In genomic region chr19:46373573-46374359, GRCh38 we compare ENCODE assay signal across 8 cellular contexts. TPM values are rescaled to one million over a fixed set of nuclear protein-coding genes. Genes with fewer than 3 reads are reported as not detected.
DNase-seq lines count a peak whose midpoint lies in the region; ATAC-seq and TF ChIP-seq lines count a peak whose summit lies in the region.

No MANE protein-coding gene starts in this region.

- POLR2A ChIA-PET in GM10248 (lab: Yijun Ruan, JAX) = no interaction called here

- intact Hi-C loops in lower lobe of right lung (cut with DNase I) = no loop called here

- H3K36me3 ChIP-seq in DND-41 (ENCODE audit: insufficient read depth, low read length) (peaks cover 82% of the 10 kb centered on the region), lower lobe of right lung (peaks cover 49% of the 10 kb centered on the region)

- H3K27ac ChIP-seq in DND-41 (ENCODE audit: low read length) (peak overlapping the region; percentile 28; the same call in 1 of the 2 replicates), coronary artery (peak overlapping the region; percentile 51 to 74), lower lobe of right lung (peak overlapping the region; percentile 54)

- H2AFZ ChIP-seq in DND-41 (ENCODE audit: low read depth, low read length) = no peak overlapping the region

- no peak for TF ChIP-seq CTCF in DND-41 (IDR thresholded peaks at IDR 0.05; ENCODE audit: borderline replicate concordance, extremely low read depth, low read length, poor library complexity, severe bottlenecking)
- no peak for TF ChIP-seq CTCF in coronary artery (IDR thresholded peaks at IDR 0.05)
- TF ChIP-seq CTCF in lower lobe of right lung (IDR thresholded peaks at IDR 0.05) = no peak
- no peak for TF ChIP-seq CTCF in GM10248 (IDR thresholded peaks at IDR 0.05; ENCODE audit: control extremely low read depth, extremely low read depth, low read depth, missing control alignments)
- TF ChIP-seq CTCF in nephron progenitor cell (IDR thresholded peaks at IDR 0.05) = no peak

- no peak overlapping the region for H3K4me3 Mint-ChIP-seq in nephron progenitor cell

- peak; percentile 48; the same call in 2 of the 3 replicates for ATAC-seq in DND-41 (ENCODE audit: insufficient read depth, low read depth)
- ATAC-seq in lower lobe of right lung = peak; percentile 91 to 92
- ATAC-seq in GM18511 (IDR thresholded peaks at IDR 0.05; ENCODE audit: unreplicated experiment) = no peak

- H3K27me3 Mint-ChIP-seq in nephron progenitor cell (ENCODE audit: low read depth, poor library complexity) = peaks cover 3% of the 10 kb centered on the region

- CTCF ChIA-PET in GM10248 (lab: Yijun Ruan, JAX) = interaction anchor here (1.2 kb wide), 1 partner anchor 140 kb away, joined by 3 read pairs; no protein-coding TSS in a partner anchor

- peaks cover 34% of the 10 kb centered on the region for H3K4me1 Mint-ChIP-seq in nephron progenitor cell

- H3K36me3 Mint-ChIP-seq in nephron progenitor cell (ENCODE audit: low read depth) = peaks cover 41% of the 10 kb centered on the region

- peaks cover 45% of the 10 kb centered on the region for H3K79me2 ChIP-seq in DND-41 (ENCODE audit: insufficient read depth, low read length)

- DNase-seq in DND-41 = peak; percentile 26
- peak; percentile 96 for DNase-seq in NCI-H2171 (lab: John Stamatoyannopoulos, UW)
- peak; percentile 77 for DNase-seq in coronary artery (ENCODE audit: low spot score)
- DNase-seq in lower lobe of right lung = peak; percentile 93
- no peak for DNase-seq in pons (ENCODE audit: low spot score)
- no peak for DNase-seq in GM10248 (ENCODE audit: extremely low spot score)
- no peak for DNase-seq in nephron progenitor cell

- H3K9me3 ChIP-seq in DND-41 (ENCODE audit: insufficient read depth, low read length, severe bottlenecking) (no peaks in the 10 kb centered on the region), lower lobe of right lung (no peaks in the 10 kb centered on the region)

- H3K27me3 ChIP-seq in DND-41 (ENCODE audit: insufficient read depth, low read length, poor library complexity) (no peaks in the 10 kb centered on the region), lower lobe of right lung (ENCODE audit: low read depth) (no peaks in the 10 kb centered on the region)

- peaks cover 65% of the 10 kb centered on the region for H4K20me1 ChIP-seq in DND-41 (ENCODE audit: insufficient read depth, low read length)

- H3K9ac ChIP-seq in DND-41 (ENCODE audit: low read depth, low read length) = no peak overlapping the region

- H3K4me1 ChIP-seq in DND-41 (ENCODE audit: insufficient read depth, low read length) = 0 out of 2 replicates have a peak, but pooled peaks cover 6% of the 10 kb centered on the region
- H3K4me1 ChIP-seq in lower lobe of right lung = peaks cover 32% of the 10 kb centered on the region

- H3K27ac Mint-ChIP-seq in nephron progenitor cell = no peak overlapping the region

- no peaks in the 10 kb centered on the region for H3K9me3 Mint-ChIP-seq in nephron progenitor cell

- H3K4me2 ChIP-seq in DND-41 (ENCODE audit: insufficient read depth, low read length) = no peak overlapping the region

- H3K4me3 ChIP-seq in DND-41 (ENCODE audit: low read depth in 1 of 2, low read length in 2 of 2) (no peak overlapping the region), coronary artery (no peak overlapping the region), lower lobe of right lung (no peak overlapping the region)

RNA-seq across cellular contexts. Expression of gene PPP5C, which starts 26.9 kb away (rescaled TPM):
- 48.9 TPM for total RNA-seq in lower lobe of right lung

RNA-seq across cellular contexts. Expression of gene CCDC8, which starts 39.6 kb away (rescaled TPM):
- total RNA-seq in lower lobe of right lung = 9.1 TPM

RNA-seq across cellular contexts. Expression of gene PNMA8C, which starts 55.0 kb away (rescaled TPM):
- 0.18 TPM for total RNA-seq in lower lobe of right lung

Comparison
In these comparisons a context has a peak if more than half of its experiments do, and no peak if none do; other contexts are left out.
1. DNase-seq: peak in DND-41 (single experiment), NCI-H2171 (single experiment), coronary artery (single experiment) and lower lobe of right lung (single experiment); none in pons (single experiment), GM10248 (single experiment) and nephron progenitor cell (single experiment).
2. Peak in every context shown above with its lines, with median percentiles within 50 percentile points of each other: H3K27ac ChIP-seq.